ENCODE assay signal across 8 cellular contexts in the genomic region with DNA sequence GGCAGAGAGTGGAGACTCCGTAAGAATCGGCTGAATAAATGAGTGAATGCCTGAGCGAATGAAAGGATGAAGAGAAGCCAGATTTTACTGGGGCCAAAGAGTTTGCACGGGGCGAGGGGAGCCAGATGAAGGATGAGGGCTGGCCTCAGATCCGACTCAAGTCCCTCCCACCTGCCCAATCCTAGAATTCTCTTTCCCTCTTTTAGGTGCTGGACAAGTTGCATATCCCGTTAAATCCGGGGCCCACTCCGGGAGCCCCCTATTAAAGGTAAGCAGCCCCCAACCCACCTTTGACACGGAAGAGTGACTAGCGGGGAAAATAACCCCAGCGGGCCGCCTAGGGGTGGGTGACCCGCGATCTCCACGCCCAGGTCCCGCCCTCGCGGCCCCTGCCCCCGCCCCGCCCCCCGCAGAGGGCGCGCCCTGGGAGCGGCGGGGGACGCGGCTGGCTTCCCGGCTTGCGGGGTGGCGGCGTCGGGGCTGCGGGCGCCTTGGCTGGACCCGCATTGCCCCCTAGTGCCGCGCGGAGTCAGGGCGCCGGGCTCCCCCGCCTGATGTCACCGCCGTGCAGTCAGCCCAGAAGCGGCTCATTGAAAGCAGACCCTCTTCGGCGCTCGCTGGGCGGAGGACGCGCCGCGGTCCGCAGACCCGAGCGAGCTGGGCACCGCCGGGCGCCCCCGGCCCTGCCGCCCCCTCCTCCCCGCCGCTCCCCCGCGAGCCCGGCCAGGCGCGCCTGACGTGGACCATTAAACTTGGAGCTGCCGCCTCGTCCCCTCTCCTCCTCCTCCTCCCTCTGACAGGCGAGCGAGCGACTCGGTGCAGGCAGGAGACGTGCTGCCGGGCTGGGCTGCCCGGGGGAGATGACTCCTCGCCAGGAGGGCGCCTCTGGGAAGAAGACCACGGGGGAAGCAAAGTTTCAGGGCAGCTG. TPM values are rescaled to one million over a fixed set of nuclear protein-coding genes. Genes with fewer than 3 reads are reported as not detected.
DNase-seq lines count a peak whose midpoint lies in the region; ATAC-seq and TF ChIP-seq lines count a peak whose summit lies in the region.

A gene (plus strand): TSS at position 570 of the 928 bp plus-strand sequence. CDS start 424 bp downstream, outside the sequence.

- H3K79me2 ChIP-seq in GM23338 (replicated peaks; ENCODE audit: insufficient read depth) = no peaks in the 10 kb centered on the region

- peak; percentile 28 to 82; a peak in 2 of 4 replicates for TF ChIP-seq CTCF in GM23338 (conservative IDR thresholded peaks at IDR 0.05; ENCODE audit: low read depth in 2 of 2)
- TF ChIP-seq CTCF in gastroesophageal sphincter (IDR thresholded peaks at IDR 0.05) = peak in 3 of 4 experiments; percentile 49 to 73 (median 52)
- TF ChIP-seq CTCF in tibial artery (IDR thresholded peaks at IDR 0.05) = peak; percentile 76 to 77

- H3K4me1 ChIP-seq in GM23338 (ENCODE audit: insufficient read depth) (peaks cover 8% of the 10 kb centered on the region; the same call in 1 of the 2 replicates), gastroesophageal sphincter (peaks cover 0 to 26% (median 9%) of the 10 kb centered on the region in 3 donors), tibial artery (peaks cover 0 to 91% (median 51%) of the 10 kb centered on the region in 4 donors)

- no peaks in the 10 kb centered on the region for H3F3A ChIP-seq in GM23338 (replicated peaks; ENCODE audit: low read depth)

- H3K27me3 Mint-ChIP-seq in GM23338 (ENCODE audit: insufficient read depth, low read depth, poor library complexity) = peaks cover 23% of the 10 kb centered on the region

- WGBS in gastroesophageal sphincter (ENCODE audit: low coverage in 1 of 2), 2 donors = 0 to 5% methylated on average over 5 to 9 of the region's 81 CpGs

- TF ChIP-seq EP300 in gastroesophageal sphincter (IDR thresholded peaks at IDR 0.05) = no peak

- H3K4me3 ChIP-seq in GM23338 = peak within 1 kb of the TSS; percentile 62
- peak within 1 kb of the TSS; percentile 17 to 53 for H3K4me3 ChIP-seq in gastroesophageal sphincter
- peak within 1 kb of the TSS; percentile 57 to 74 for H3K4me3 ChIP-seq in tibial artery

- no peaks in the 10 kb centered on the region for H3K9me3 Mint-ChIP-seq in GM23338

- H3K27me3 ChIP-seq in GM23338 (ENCODE audit: insufficient read depth) = peaks cover 43% of the 10 kb centered on the region
- H3K27me3 ChIP-seq in gastroesophageal sphincter = peaks cover 67% of the 10 kb centered on the region
- H3K27me3 ChIP-seq in tibial artery = no peaks in the 10 kb centered on the region

- H3K4me3 Mint-ChIP-seq in GM23338 = peak within 1 kb of the TSS; percentile 80

- H3K36me3 Mint-ChIP-seq in GM23338 (ENCODE audit: low read depth) = no peaks in the 10 kb centered on the region

- DNase-seq in COR-L47 (lab: John Stamatoyannopoulos, UW) (peak; percentile 24), GM23338 (ENCODE audit: low spot score) (peak; percentile 86), NOMO-1 (lab: John Stamatoyannopoulos, UW; ENCODE audit: unreplicated experiment in 2 of 2) (peak; percentile 41 to 75), nucleus accumbens (lab: John Stamatoyannopoulos, UW) (peak in 39 of 56 donors; percentile 8 to 72 (median 38)), tibial artery (peak; percentile 70 to 89), NK-92 (lab: John Stamatoyannopoulos, UW; ENCODE audit: unreplicated experiment) (no peak)
- DNase-seq in activated T-helper 9 cell treated with anti-CD3 and anti-CD28 coated beads, Interleukin-2, amount 50 U/mL, for 16 hours (ENCODE audit: low read depth) = peak; percentile 30

- peak within 1 kb of the TSS; percentile 86 for H3K4me2 ChIP-seq in GM23338

- H3K4me1 Mint-ChIP-seq in GM23338 = peaks cover 6% of the 10 kb centered on the region

- peak within 1 kb of the TSS; percentile 97 for H2AFZ ChIP-seq in GM23338

- H3K27ac Mint-ChIP-seq in GM23338 = no peak within 1 kb of the TSS

- H3K36me3 ChIP-seq in GM23338 (ENCODE audit: insufficient read depth) (no peaks in the 10 kb centered on the region), gastroesophageal sphincter (no peaks in the 10 kb centered on the region), tibial artery (no peaks in the 10 kb centered on the region)

- H3K27ac ChIP-seq in GM23338 (ENCODE audit: low read depth) (no peak within 1 kb of the TSS), gastroesophageal sphincter (peak within 1 kb of the TSS in 3 of 4 donors; percentile 38 to 80 (median 62)), tibial artery (peak within 1 kb of the TSS; percentile 76 to 91)

- intact Hi-C loops in tibial artery (cut with DNase I; ENCODE audit: low total_unique reads) = loop anchor here (5.0 to 10.0 kb wide), 4 partner anchors 49 to 464 kb away; no protein-coding TSS in a partner anchor

- no peak for TF ChIP-seq POLR2A in gastroesophageal sphincter (IDR thresholded peaks at IDR 0.05)

- peak; percentile 94 for ATAC-seq in GM23338
- peak; percentile 76 for ATAC-seq in gastroesophageal sphincter

- no peaks in the 10 kb centered on the region for H4K20me1 ChIP-seq in GM23338 (replicated peaks; ENCODE audit: insufficient read depth)

- no peaks in the 10 kb centered on the region for H3K9me3 ChIP-seq in gastroesophageal sphincter
- no peaks in the 10 kb centered on the region for H3K9me3 ChIP-seq in tibial artery

- no peaks in the 10 kb centered on the region for H3K9me2 ChIP-seq in GM23338 (ENCODE audit: insufficient read depth)

TF ChIP-seq in GM23338, 12 proteins besides CTCF, POLR2A, EP300 and RAD21:
- TF ChIP-seq NANOG (IDR thresholded peaks at IDR 0.05; ENCODE audit: borderline replicate concordance) (no peak), CREB1 (CRISPR knock-in tag; IDR thresholded peaks at IDR 0.05; ENCODE audit: low read depth) (0 out of 2 replicates have a peak, but pooled peaks have one; percentile 41)
TF ChIP-seq in GM23338: peak in this region for 1.

RNA-seq across cellular contexts. Expression of the gene that starts here (rescaled TPM):
- not detected in 2 replicates for total RNA-seq in GM23338 (2014; rRNA removed; shearing (Covaris generic))
- polyA plus RNA-seq in GM23338 (2016; fragmentation: Nextera tagmentation; extraction: Ambion mirVana) = not detected in 2 replicates
- 1 to 10 TPM in 3 of 4 donors, under 1 TPM in 1; 0.67 to 5.3 (median 3.0) TPM for total RNA-seq in gastroesophageal sphincter

Comparison
In these comparisons a context has a peak if more than half of its experiments do, and no peak if none do; other contexts are left out.
1. Peak in DNase-seq, ATAC-seq, H3K4me3 ChIP-seq and H3K4me2 ChIP-seq in GM23338; RNA of the gene not detected or under 1 TPM.